Comparison of ENCODE assay signal across 8 cellular contexts in the genomic region with DNA sequence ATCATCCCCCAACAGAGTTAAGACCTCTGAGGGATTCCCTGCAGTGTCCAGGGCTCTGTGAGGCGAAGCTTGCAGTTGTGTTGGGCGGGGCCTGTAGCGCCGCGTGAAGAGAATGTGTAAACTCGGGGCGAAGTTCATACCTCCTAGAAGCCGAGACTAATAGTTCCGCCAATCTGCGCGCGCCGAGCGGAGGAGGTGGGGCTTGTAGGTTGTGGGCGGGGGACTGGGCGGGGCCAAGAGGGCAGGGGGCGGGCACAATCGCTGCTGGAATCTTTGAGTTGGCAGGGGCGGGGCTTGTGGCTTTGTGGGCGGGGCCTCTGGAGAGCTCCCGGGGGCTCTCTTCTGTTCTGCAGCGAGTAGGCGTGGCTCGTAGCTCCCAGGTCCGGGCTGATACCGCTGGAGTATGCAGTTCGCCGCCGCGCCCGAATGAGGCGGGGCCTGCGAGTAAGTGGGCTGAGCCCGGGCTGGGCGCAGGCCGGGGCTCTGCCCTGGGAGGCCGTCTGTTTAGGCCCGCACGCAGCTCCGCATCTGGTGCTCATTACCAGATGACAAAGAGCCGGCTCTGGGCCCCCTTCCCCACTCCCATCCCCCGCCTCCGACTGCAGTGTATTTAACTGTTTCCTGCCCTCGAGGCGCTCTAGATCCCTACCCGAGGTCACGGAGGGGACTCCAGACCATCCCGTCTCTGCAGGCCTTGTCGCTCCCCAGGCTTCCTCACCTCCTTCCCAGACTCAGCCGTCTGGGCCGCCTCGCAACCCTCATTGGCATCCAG. TPM values are rescaled to one million over a fixed set of nuclear protein-coding genes. Genes with fewer than 3 reads are reported as not detected.
DNase-seq lines count a peak whose midpoint lies in the region; ATAC-seq, FAIRE-seq and TF ChIP-seq lines count a peak whose summit lies in the region.

No MANE protein-coding gene starts in this region.

- peaks cover 10 to 45% (median 28%) of the 10 kb centered on the region in 9 donors for H3K4me1 ChIP-seq in heart right ventricle

- peaks cover 15% of the 10 kb centered on the region for H3K4me1 Mint-ChIP-seq in type B pancreatic cell (ENCODE audit: unreplicated experiment)

- H3K9me3 ChIP-seq in heart right ventricle, result no peaks in the 10 kb centered on the region

- intact Hi-C loops in heart right ventricle (cut with DNase I) (loop anchor here in 8 of 10 donors (1.0 to 10.0 kb wide), 7 partner anchors 16 to 75 kb away; a partner anchor contains a TSS), posterior cingulate gyrus (cut with DNase I) (loop anchor here (5.0 kb wide), 1 partner anchor 75 kb away; no protein-coding TSS in a partner anchor)

- TF ChIP-seq CTCF in heart right ventricle (IDR thresholded peaks at IDR 0.05) (no peak), type B pancreatic cell (conservative IDR thresholded peaks at IDR 0.05) (no peak)

- peak overlapping the region; percentile 24 to 76 (median 60) for H3K4me3 ChIP-seq in heart right ventricle

- no peaks in the 10 kb centered on the region for H3K36me3 Mint-ChIP-seq in type B pancreatic cell

- DNase-seq in GM12892 (ENCODE audit: insufficient read length) (peak; percentile 97), NCI-H1436 treated with DMSO at 0.1 percent for 48 hours (lab: John Stamatoyannopoulos, UW) (peak; percentile 88), T-helper 1 cell (peak; percentile 97 to 100 (median 98)), amniotic epithelial cell (ENCODE audit: low read depth) (peak; percentile 98), heart right ventricle (peak; percentile 99), posterior cingulate gyrus (peak; percentile 85 to 99 (median 95)), type B pancreatic cell (ENCODE audit: extremely low spot score, unreplicated experiment) (peak; percentile 99)

- peaks cover 0 to 6% (median 0%) of the 10 kb centered on the region in 7 donors for H3K27me3 ChIP-seq in heart right ventricle

- WGBS in heart right ventricle, 2 donors, result 1 to 2% methylated on average over 52 of the region's 52 CpGs

- H3K27ac ChIP-seq in heart right ventricle, result peak overlapping the region; percentile 73 to 94 (median 85)

- no peak for FAIRE-seq in GM12892 (lab: Jason Lieb, UNC)

- peak; percentile 52 for ATAC-seq in HG02852 (IDR thresholded peaks at IDR 0.05; ENCODE audit: unreplicated experiment)
- peak; percentile 83 to 92 (median 88) for ATAC-seq in heart right ventricle

- no peak for TF ChIP-seq POLR2A in GM12892 (IDR thresholded peaks at IDR 0.05; ENCODE audit: low read depth, low read length)

- no peaks in the 10 kb centered on the region for H3K36me3 ChIP-seq in heart right ventricle

- H3K27me3 Mint-ChIP-seq in type B pancreatic cell, result peaks cover 9% of the 10 kb centered on the region

- H3K4me3 Mint-ChIP-seq in type B pancreatic cell, result peak overlapping the region; percentile 93

- H3K9me3 Mint-ChIP-seq in type B pancreatic cell, result no peaks in the 10 kb centered on the region

- peak overlapping the region; percentile 95 for H3K27ac Mint-ChIP-seq in type B pancreatic cell

RNA-seq across cellular contexts. Expression of a gene that starts 4.1 kb away (rescaled TPM):
- polyA plus RNA-seq in GM12892 (2012; ENCODE audit: missing spikeins), result not detected
- 10 to 100 TPM in 5 of 10 donors, 1 to 10 TPM in 5; 5.3 to 44.4 (median 9.1) TPM for total RNA-seq in heart right ventricle
- polyA plus RNA-seq in heart right ventricle, result 10 to 100 TPM in 1 of 2 donors, 1 to 10 TPM in 1; 8.6 to 35.9 TPM
- total RNA-seq in type B pancreatic cell (ENCODE audit: low replicate concordance), result 0.76 and 31.9 TPM in 2 replicates

RNA-seq across cellular contexts. Expression of a gene that starts 21.0 kb away (rescaled TPM):
- polyA plus RNA-seq in GM12892 (2012; ENCODE audit: missing spikeins), result not detected
- under 1 TPM in 4 of 10 donors, not detected in 6; 0.17 to 0.24 (median 0.20) TPM for total RNA-seq in heart right ventricle
- polyA plus RNA-seq in heart right ventricle, result under 1 TPM in 1 of 2 donors, not detected in 1; 0.10 TPM
- total RNA-seq in type B pancreatic cell (ENCODE audit: low replicate concordance), result 2.1 and 2.6 TPM in 2 replicates

RNA-seq across cellular contexts. Expression of a gene that starts 23.5 kb away (rescaled TPM):
- not detected for polyA plus RNA-seq in GM12892 (2012; ENCODE audit: missing spikeins)
- total RNA-seq in heart right ventricle (1 to 10 TPM in 8 of 10 donors, under 1 TPM in 2; 0.81 to 5.3 (median 1.6) TPM), type B pancreatic cell (ENCODE audit: low replicate concordance) (2.8 and 9.5 TPM in 2 replicates)
- 10 to 100 TPM in 1 of 2 donors, 1 to 10 TPM in 1; 3.9 to 10.8 TPM for polyA plus RNA-seq in heart right ventricle

RNA-seq across cellular contexts. Expression of a gene that starts 23.8 kb away (rescaled TPM):
- polyA plus RNA-seq in GM12892 (2012; ENCODE audit: missing spikeins), result 25.8 TPM
- total RNA-seq in heart right ventricle (10 to 100 TPM; 38.3 to 75.0 (median 51.9) TPM), type B pancreatic cell (ENCODE audit: low replicate concordance) (87.0 and 133 TPM in 2 replicates)
- 100 to 1,000 TPM in 1 of 2 donors, 10 to 100 TPM in 1; 54.9 to 168 TPM for polyA plus RNA-seq in heart right ventricle

RNA-seq across cellular contexts. Expression of a gene that starts 32.2 kb away (rescaled TPM):
- 24.6 TPM for polyA plus RNA-seq in GM12892 (2012; ENCODE audit: missing spikeins)
- total RNA-seq in heart right ventricle, result 10 to 100 TPM; 10.6 to 17.6 (median 12.9) TPM
- 10 to 100 TPM; 25.2 to 73.9 TPM for polyA plus RNA-seq in heart right ventricle
- total RNA-seq in type B pancreatic cell (ENCODE audit: low replicate concordance), result 35.1 and 42.4 TPM in 2 replicates

Comparison
In these comparisons a context has a peak if more than half of its experiments do, and no peak if none do; other contexts are left out.
1. Peak in every context shown above with its lines: DNase-seq, ATAC-seq, H3K4me3 ChIP-seq and H3K27ac ChIP-seq.